14 cellular contexts compared by ENCODE assay signal in the genomic region with DNA sequence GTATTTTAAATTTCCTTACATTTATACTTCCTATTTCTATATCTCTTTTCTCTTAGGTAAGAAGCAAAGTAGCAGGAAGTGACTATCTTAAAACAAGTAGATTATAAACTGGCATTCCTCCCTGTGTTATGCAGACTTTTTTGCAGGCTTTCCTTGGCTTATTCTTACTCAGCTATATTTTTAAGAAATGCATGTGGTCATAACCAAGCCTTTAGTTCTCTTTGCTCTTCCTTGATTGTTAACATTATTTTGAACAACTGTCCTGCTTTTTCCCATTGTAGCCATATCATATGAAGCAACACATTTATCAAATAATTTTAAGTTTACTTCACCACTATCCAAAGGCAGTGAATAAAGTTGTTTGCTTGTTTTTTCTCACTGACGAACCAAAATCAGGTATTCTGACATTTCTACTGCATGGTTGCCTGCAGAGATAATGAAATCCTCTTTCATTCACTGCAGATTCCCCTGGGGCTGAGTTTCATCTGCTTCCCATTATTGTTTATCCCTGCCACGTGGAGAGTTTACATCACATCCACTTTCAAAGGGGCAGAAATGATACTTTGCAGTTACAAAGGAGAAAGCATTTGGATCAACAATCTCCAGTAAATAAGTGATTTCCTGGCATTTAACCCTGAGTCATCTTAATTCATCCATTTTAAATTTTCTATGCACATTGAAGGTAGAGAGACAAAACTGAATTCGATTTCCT.
A peak's percentile ranks its signal among the peaks of the same experiment; 100 is the strongest.
DNase-seq lines count a peak whose midpoint lies in the region; TF ChIP-seq lines count a peak whose summit lies in the region.
"Had no signal": no experiment of that assay in that cellular context is flagged by ENCODE, and none has a peak within 500 bp of the region (broad histone marks: within the 10 kb centered on the region; RNA-seq: fewer than 3 reads in every experiment).

No MANE protein-coding gene starts in this region.

- POLR2A ChIA-PET in SK-N-SH (lab: Yijun Ruan, JAX), result no interaction called here

- CTCF ChIA-PET in SK-N-SH (lab: Yijun Ruan, JAX), result no interaction called here

- TF ChIP-seq CTCF in AG09319 (IDR thresholded peaks at IDR 0.05; ENCODE audit: low read depth, low read length) (no peak), SK-N-SH (IDR thresholded peaks at IDR 0.05) (no peak), GM13976 (IDR thresholded peaks at IDR 0.05; ENCODE audit: borderline replicate concordance, control extremely low read depth, extremely low read depth, insufficient read depth, missing control alignments) (no peak), dorsolateral prefrontal cortex (IDR thresholded peaks at IDR 0.05 in 54 of 56, conservative IDR thresholded peaks at IDR 0.05 in 2 of 56; ENCODE audit: low read depth in 1 of 56, partially characterized antibody in 56 of 56) (no peak), coronary artery (IDR thresholded peaks at IDR 0.05) (no peak)

- H3K27ac ChIP-seq in SK-N-SH (ENCODE audit: low read depth in 2 of 2, low read length in 1 of 2) (peak overlapping the region in 1 of 2 experiments; percentile 85; a peak in 2 of 4 replicates), dorsolateral prefrontal cortex (no peak overlapping the region), coronary artery (no peak overlapping the region)
- H3K27ac ChIP-seq: brain microvascular endothelial cell, psoas muscle, VCaP had no signal

- H3K4me1 ChIP-seq in SK-N-SH (ENCODE audit: control insufficient read depth in 1 of 2, insufficient read depth in 2 of 2, low read depth in 1 of 2, low read length in 1 of 2) (peaks cover 10 to 21% of the 10 kb centered on the region in 2 experiments; a peak in 3 of 4 replicates), iPS-15b (ENCODE audit: control insufficient read depth, insufficient read depth, low read length) (no peaks in the 10 kb centered on the region)
- H3K4me1 ChIP-seq: psoas muscle had no signal

- no peaks in the 10 kb centered on the region for H3K9me2 ChIP-seq in SK-N-SH

- H2AFZ ChIP-seq in SK-N-SH (ENCODE audit: low read depth), result peak overlapping the region; percentile 11; the same call in 1 of the 2 replicates

- H3F3A ChIP-seq in SK-N-SH (replicated peaks; ENCODE audit: insufficient read depth), result no peaks in the 10 kb centered on the region

- WGBS in SK-N-SH (ENCODE audit: low lambda C conversion rate), result 15% methylated on average over 3 of the region's 3 CpGs

- no peak overlapping the region for H3K4me3 ChIP-seq in SK-N-SH (ENCODE audit: low read depth in 2 of 2, low read length in 1 of 2)
- H3K4me3 ChIP-seq in iPS-15b (ENCODE audit: low read depth, low read length), result no peak overlapping the region
- no peak overlapping the region for H3K4me3 ChIP-seq in dorsolateral prefrontal cortex
- no peak overlapping the region for H3K4me3 ChIP-seq in coronary artery
- H3K4me3 ChIP-seq: psoas muscle had no signal

- H3K27me3 ChIP-seq in SK-N-SH (ENCODE audit: insufficient read depth) (no peaks in the 10 kb centered on the region), iPS-15b (ENCODE audit: control insufficient read depth, insufficient read depth, low read length) (no peaks in the 10 kb centered on the region), dorsolateral prefrontal cortex (no peaks in the 10 kb centered on the region)

- H3K36me3 ChIP-seq in SK-N-SH (replicated peaks in 1 of 2; ENCODE audit: control insufficient read depth in 1 of 2, insufficient read depth in 2 of 2, low read length in 1 of 2), result no peaks in the 10 kb centered on the region
- no peaks in the 10 kb centered on the region for H3K36me3 ChIP-seq in iPS-15b (ENCODE audit: control insufficient read depth, insufficient read depth, low read length)
- H3K36me3 ChIP-seq: brain microvascular endothelial cell had no signal

- H3K4me2 ChIP-seq in SK-N-SH, result no peak overlapping the region

- TF ChIP-seq RAD21 in SK-N-SH (IDR thresholded peaks at IDR 0.05; ENCODE audit: low read length), result peak; percentile 28; the same call in 1 of the 2 replicates

- in situ Hi-C loops in GM13976 (cut with MboI; ENCODE audit: low sequenced_read_pairs, unreplicated experiment), result no loop called here

- H3K9me3 ChIP-seq in SK-N-SH (no peaks in the 10 kb centered on the region), iPS-15b (ENCODE audit: control insufficient read depth, insufficient read depth, low read length) (no peaks in the 10 kb centered on the region)
- H3K9me3 ChIP-seq: psoas muscle had no signal

- DNase-seq in AG09319 (ENCODE audit: extremely low read depth, low read depth) (peak; percentile 35), H4 (ENCODE audit: low spot score) (peak; percentile 26), SK-N-SH (peak; percentile 68), GM13976 (ENCODE audit: low spot score) (no peak), dorsolateral prefrontal cortex (no peak), T-helper 9 cell (no peak), coronary artery (ENCODE audit: low spot score) (no peak)
- DNase-seq: brain microvascular endothelial cell; effector memory CD4-positive, alpha-beta T cell; head of caudate nucleus; NCI-H1436; psoas muscle had no signal

- no peaks in the 10 kb centered on the region for H4K20me1 ChIP-seq in SK-N-SH (ENCODE audit: insufficient read depth)

- intact Hi-C loops in dorsolateral prefrontal cortex (cut with DNase I), result no loop called here

- no peak overlapping the region for H3K9ac ChIP-seq in SK-N-SH
- peak overlapping the region; percentile 10 for H3K9ac ChIP-seq in iPS-15b (ENCODE audit: low read depth, low read length)

- TF ChIP-seq EP300 in SK-N-SH (IDR thresholded peaks at IDR 0.05; ENCODE audit: borderline replicate concordance in 1 of 2, low read depth in 1 of 2, low read length in 1 of 2), result peak; percentile 47 to 99; a peak in 3 of 4 replicates

- no peaks in the 10 kb centered on the region for H3K79me2 ChIP-seq in SK-N-SH (ENCODE audit: insufficient read depth)

TF ChIP-seq in SK-N-SH, 30 proteins besides CTCF, POLR2A, EP300 and RAD21 (continues in another document):
- peak; percentile 94 for TF ChIP-seq GATA2 (CRISPR knock-in tag; IDR thresholded peaks at IDR 0.05)
- peak; percentile 98 for TF ChIP-seq RCOR1 (IDR thresholded peaks at IDR 0.05; ENCODE audit: low read length)
- TF ChIP-seq, protein P1, sequence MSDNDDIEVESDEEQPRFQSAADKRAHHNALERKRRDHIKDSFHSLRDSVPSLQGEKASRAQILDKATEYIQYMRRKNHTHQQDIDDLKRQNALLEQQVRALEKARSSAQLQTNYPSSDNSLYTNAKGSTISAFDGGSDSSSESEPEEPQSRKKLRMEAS (IDR thresholded peaks at IDR 0.05; ENCODE audit: low read depth), result peak; percentile 69; the same call in 1 of the 2 replicates
- no peak for TF ChIP-seq MEF2A (IDR thresholded peaks at IDR 0.05; ENCODE audit: borderline replicate concordance, low read depth)
- TF ChIP-seq, protein P2, sequence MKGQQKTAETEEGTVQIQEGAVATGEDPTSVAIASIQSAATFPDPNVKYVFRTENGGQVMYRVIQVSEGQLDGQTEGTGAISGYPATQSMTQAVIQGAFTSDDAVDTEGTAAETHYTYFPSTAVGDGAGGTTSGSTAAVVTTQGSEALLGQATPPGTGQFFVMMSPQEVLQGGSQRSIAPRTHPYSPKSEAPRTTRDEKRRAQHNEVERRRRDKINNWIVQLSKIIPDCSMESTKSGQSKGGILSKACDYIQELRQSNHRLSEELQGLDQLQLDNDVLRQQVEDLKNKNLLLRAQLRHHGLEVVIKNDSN (IDR thresholded peaks at IDR 0.05; ENCODE audit: borderline replicate concordance, low read depth), result peak; percentile 50; the same call in 1 of the 2 replicates
- TF ChIP-seq RXRA (IDR thresholded peaks at IDR 0.05; ENCODE audit: borderline replicate concordance, low read depth), result no peak
- TF ChIP-seq, protein P3, sequence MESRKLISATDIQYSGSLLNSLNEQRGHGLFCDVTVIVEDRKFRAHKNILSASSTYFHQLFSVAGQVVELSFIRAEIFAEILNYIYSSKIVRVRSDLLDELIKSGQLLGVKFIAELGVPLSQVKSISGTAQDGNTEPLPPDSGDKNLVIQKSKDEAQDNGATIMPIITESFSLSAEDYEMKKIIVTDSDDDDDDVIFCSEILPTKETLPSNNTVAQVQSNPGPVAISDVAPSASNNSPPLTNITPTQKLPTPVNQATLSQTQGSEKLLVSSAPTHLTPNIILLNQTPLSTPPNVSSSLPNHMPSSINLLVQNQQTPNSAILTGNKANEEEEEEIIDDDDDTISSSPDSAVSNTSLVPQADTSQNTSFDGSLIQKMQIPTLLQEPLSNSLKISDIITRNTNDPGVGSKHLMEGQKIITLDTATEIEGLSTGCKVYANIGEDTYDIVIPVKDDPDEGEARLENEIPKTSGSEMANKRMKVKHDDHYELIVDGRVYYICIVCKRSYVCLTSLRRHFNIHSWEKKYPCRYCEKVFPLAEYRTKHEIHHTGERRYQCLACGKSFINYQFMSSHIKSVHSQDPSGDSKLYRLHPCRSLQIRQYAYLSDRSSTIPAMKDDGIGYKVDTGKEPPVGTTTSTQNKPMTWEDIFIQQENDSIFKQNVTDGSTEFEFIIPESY (IDR thresholded peaks at IDR 0.05; ENCODE audit: borderline replicate concordance, low read depth), result no peak
- TF ChIP-seq SIN3A (IDR thresholded peaks at IDR 0.05; ENCODE audit: borderline replicate concordance, low read depth, low read length), result peak; percentile 37; the same call in 1 of the 2 replicates
- peak; percentile 97 for TF ChIP-seq MXI1 (IDR thresholded peaks at IDR 0.05; ENCODE audit: low read depth, low read length)
- TF ChIP-seq, protein P4, sequence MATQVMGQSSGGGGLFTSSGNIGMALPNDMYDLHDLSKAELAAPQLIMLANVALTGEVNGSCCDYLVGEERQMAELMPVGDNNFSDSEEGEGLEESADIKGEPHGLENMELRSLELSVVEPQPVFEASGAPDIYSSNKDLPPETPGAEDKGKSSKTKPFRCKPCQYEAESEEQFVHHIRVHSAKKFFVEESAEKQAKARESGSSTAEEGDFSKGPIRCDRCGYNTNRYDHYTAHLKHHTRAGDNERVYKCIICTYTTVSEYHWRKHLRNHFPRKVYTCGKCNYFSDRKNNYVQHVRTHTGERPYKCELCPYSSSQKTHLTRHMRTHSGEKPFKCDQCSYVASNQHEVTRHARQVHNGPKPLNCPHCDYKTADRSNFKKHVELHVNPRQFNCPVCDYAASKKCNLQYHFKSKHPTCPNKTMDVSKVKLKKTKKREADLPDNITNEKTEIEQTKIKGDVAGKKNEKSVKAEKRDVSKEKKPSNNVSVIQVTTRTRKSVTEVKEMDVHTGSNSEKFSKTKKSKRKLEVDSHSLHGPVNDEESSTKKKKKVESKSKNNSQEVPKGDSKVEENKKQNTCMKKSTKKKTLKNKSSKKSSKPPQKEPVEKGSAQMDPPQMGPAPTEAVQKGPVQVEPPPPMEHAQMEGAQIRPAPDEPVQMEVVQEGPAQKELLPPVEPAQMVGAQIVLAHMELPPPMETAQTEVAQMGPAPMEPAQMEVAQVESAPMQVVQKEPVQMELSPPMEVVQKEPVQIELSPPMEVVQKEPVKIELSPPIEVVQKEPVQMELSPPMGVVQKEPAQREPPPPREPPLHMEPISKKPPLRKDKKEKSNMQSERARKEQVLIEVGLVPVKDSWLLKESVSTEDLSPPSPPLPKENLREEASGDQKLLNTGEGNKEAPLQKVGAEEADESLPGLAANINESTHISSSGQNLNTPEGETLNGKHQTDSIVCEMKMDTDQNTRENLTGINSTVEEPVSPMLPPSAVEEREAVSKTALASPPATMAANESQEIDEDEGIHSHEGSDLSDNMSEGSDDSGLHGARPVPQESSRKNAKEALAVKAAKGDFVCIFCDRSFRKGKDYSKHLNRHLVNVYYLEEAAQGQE (IDR thresholded peaks at IDR 0.05; ENCODE audit: low read depth, low read length), result no peak

Comparison
In these comparisons a context has a peak if more than half of its experiments do, and no peak if none do; other contexts are left out.
1. DNase-seq: peak in AG09319 (single experiment), H4 (single experiment) and SK-N-SH (single experiment); none in GM13976 (single experiment), dorsolateral prefrontal cortex (0 of 10), T-helper 9 cell (single experiment) and coronary artery (single experiment).